In genomic region chr4:99979872-99980271, GRCh38 we compare ENCODE assay signal across 17 cellular contexts.
"Had no signal": no experiment of that assay in that cellular context is flagged by ENCODE, and none has a peak within 500 bp of the region (broad histone marks: within the 10 kb centered on the region; RNA-seq: fewer than 3 reads in every experiment).

No MANE protein-coding gene starts in this region.

- H3K4me3 ChIP-seq: coronary artery, lung, right atrium auricular region, thyroid gland, uterus had no signal

- H3K4me1 Mint-ChIP-seq: activated naive CD8-positive, alpha-beta T cell treated with anti-CD3 and anti-CD28 coated beads for 36 hours; immature natural killer cell; natural killer cell; stimulated activated effector memory CD8-positive, alpha-beta T cell treated with anti-CD3 and anti-CD28 coated beads, Interleukin-12 subunit alpha, Interleukin-12 subunit beta, amount 100 ng/mL, for 72 hours had no signal

- H3K9me3 ChIP-seq: right atrium auricular region, thyroid gland, uterus had no signal

- H3K27me3 Mint-ChIP-seq: activated naive CD8-positive, alpha-beta T cell treated with anti-CD3 and anti-CD28 coated beads for 36 hours had no signal

- DNase-seq: activated CD4-positive, alpha-beta T cell treated with anti-CD3 and anti-CD28 coated beads, Interleukin-2, amount 50 U/mL, for 4 hours; activated gamma-delta T cell; activated naive CD8-positive, alpha-beta T cell treated with anti-CD3 and anti-CD28 coated beads for 36 hours; activated T-cell treated with anti-CD3 and anti-CD28 coated beads, Interleukin-2, amount 50 U/mL, for 4 hours; caudate nucleus; effector CD4-positive, alpha-beta T cell; immature natural killer cell; left colon; natural killer cell; thyroid gland; uterus had no signal

- H3K36me3 Mint-ChIP-seq: activated naive CD8-positive, alpha-beta T cell treated with anti-CD3 and anti-CD28 coated beads for 36 hours; stimulated activated effector memory CD8-positive, alpha-beta T cell treated with anti-CD3 and anti-CD28 coated beads, Interleukin-12 subunit alpha, Interleukin-12 subunit beta, amount 100 ng/mL, for 72 hours had no signal

- H3K27ac Mint-ChIP-seq: activated naive CD8-positive, alpha-beta T cell treated with anti-CD3 and anti-CD28 coated beads for 36 hours; immature natural killer cell; natural killer cell; stimulated activated effector memory CD8-positive, alpha-beta T cell treated with anti-CD3 and anti-CD28 coated beads, Interleukin-12 subunit alpha, Interleukin-12 subunit beta, amount 100 ng/mL, for 72 hours; T-helper 2 cell treated with Interferon-gamma antibody and Interleukin-4, amounts not matched to agents 5 μg/mL and 100 μg/mL, for 36 hours had no signal

- H3K4me1 ChIP-seq: right atrium auricular region, thyroid gland, uterus had no signal

- ATAC-seq: activated CD4-positive, CD25-positive, alpha-beta regulatory T cell treated with anti-CD3 and anti-CD28 coated beads, Interleukin-2, amount 50 U/mL, for 24 hours; activated T-cell treated with anti-CD3 and anti-CD28 coated beads, Interleukin-2, amount 50 U/mL, for 4 hours; left colon; natural killer cell; stimulated activated effector memory CD8-positive, alpha-beta T cell treated with anti-CD3 and anti-CD28 coated beads, Interleukin-12 subunit alpha, Interleukin-12 subunit beta, amount 100 ng/mL, for 72 hours had no signal

- H3K9me3 Mint-ChIP-seq: immature natural killer cell; natural killer cell; T-helper 2 cell treated with Interferon-gamma antibody and Interleukin-4, amounts not matched to agents 5 μg/mL and 100 μg/mL, for 36 hours had no signal

- H3K27me3 ChIP-seq: right atrium auricular region, thyroid gland, uterus had no signal

- H3K27ac ChIP-seq: coronary artery, right atrium auricular region, thyroid gland, uterus had no signal

- H3K4me3 Mint-ChIP-seq: activated naive CD8-positive, alpha-beta T cell treated with anti-CD3 and anti-CD28 coated beads for 36 hours; activated T-cell treated with anti-CD3 and anti-CD28 coated beads, Interleukin-2, amount 50 U/mL, for 4 hours; immature natural killer cell; natural killer cell; stimulated activated effector memory CD8-positive, alpha-beta T cell treated with anti-CD3 and anti-CD28 coated beads, Interleukin-12 subunit alpha, Interleukin-12 subunit beta, amount 100 ng/mL, for 72 hours; T-helper 2 cell treated with Interferon-gamma antibody and Interleukin-4, amounts not matched to agents 5 μg/mL and 100 μg/mL, for 36 hours had no signal

- H3K36me3 ChIP-seq: right atrium auricular region, thyroid gland, uterus had no signal
